Comparison of ENCODE assay signal across 31 cellular contexts in genomic region chr9:136136526-136136925, GRCh38.
"Had no signal": no experiment of that assay in that cellular context is flagged by ENCODE, and none has a peak within 500 bp of the region (broad histone marks: within the 10 kb centered on the region; RNA-seq: fewer than 3 reads in every experiment).

No MANE protein-coding gene starts in this region.

- H3K36me3 ChIP-seq: ascending aorta, brain microvascular endothelial cell, breast epithelium, WERI-Rb-1 had no signal

- H3K4me3 ChIP-seq: ascending aorta, breast epithelium had no signal

- H3K9me3 ChIP-seq: ascending aorta, breast epithelium had no signal

- DNase-seq: activated CD4-positive, alpha-beta memory T cell treated with anti-CD3 and anti-CD28 coated beads, Interleukin-2, amount 10 ng/mL, durations not matched to agents 7 days and 5 days; activated CD4-positive, alpha-beta T cell treated with anti-CD3 and anti-CD28 coated beads for 1 hour; activated CD4-positive, alpha-beta T cell treated with anti-CD3 and anti-CD28 coated beads for 36 hours; activated CD4-positive, alpha-beta T cell treated with anti-CD3 and anti-CD28 coated beads for 48 hours; activated CD4-positive, alpha-beta T cell treated with anti-CD3 and anti-CD28 coated beads, Interleukin-2, amount 10 ng/mL, durations not matched to agents 7 days and 5 days; activated CD4-positive, alpha-beta T cell treated with anti-CD3 and anti-CD28 coated beads, Interleukin-2, amount 50 U/mL, for 48 hours; activated CD4-positive, CD25-positive, alpha-beta regulatory T cell; activated CD8-positive, alpha-beta memory T cell treated with anti-CD3 and anti-CD28 coated beads for 24 hours; activated CD8-positive, alpha-beta memory T cell treated with anti-CD3 and anti-CD28 coated beads, Interleukin-2, amount 10 ng/mL, durations not matched to agents 7 days and 5 days; activated CD8-positive, alpha-beta memory T cell treated with anti-CD3 and anti-CD28 coated beads, Interleukin-2, amount 50 U/mL, for 48 hours; activated CD8-positive, alpha-beta T cell treated with anti-CD3 and anti-CD28 coated beads, Interleukin-2, amount 10 ng/mL, durations not matched to agents 7 days and 5 days; activated effector memory CD4-positive, alpha-beta T cell treated with Interleukin-2 at 50 U/mL for 16 hours; activated gamma-delta T cell; activated naive CD4-positive, alpha-beta T cell treated with anti-CD3 and anti-CD28 coated beads, Interleukin-2, amount 10 ng/mL, durations not matched to agents 7 days and 5 days; activated naive CD4-positive, alpha-beta T cell treated with Interleukin-2 at 50 U/mL for 16 hours; activated naive CD8-positive, alpha-beta T cell treated with anti-CD3 and anti-CD28 coated beads, Interleukin-2, amount 10 ng/mL, durations not matched to agents 7 days and 5 days; activated naive CD8-positive, alpha-beta T cell treated with anti-CD3 and anti-CD28 coated beads, Interleukin-2, amount 50 U/mL, for 24 hours; activated T-cell treated with anti-CD3 and anti-CD28 coated beads, Interleukin-2, amount 50 U/mL, for 24 hours; activated T-cell treated with anti-CD3 and anti-CD28 coated beads, Interleukin-2, amount 50 U/mL, for 48 hours; amygdala; anterior cingulate cortex; brain microvascular endothelial cell; central memory CD4-positive, alpha-beta T cell; T-helper 1 cell; T-helper 2 cell; T-helper 9 cell; WERI-Rb-1 had no signal

- H3K27ac ChIP-seq: ascending aorta, brain microvascular endothelial cell, breast epithelium, WERI-Rb-1 had no signal

- ATAC-seq: activated CD4-positive, alpha-beta T cell treated with anti-CD3 and anti-CD28 coated beads for 36 hours; activated CD4-positive, CD25-positive, alpha-beta regulatory T cell treated with anti-CD3 and anti-CD28 coated beads, Interleukin-2, amount 50 U/mL, for 24 hours; activated CD8-positive, alpha-beta memory T cell treated with anti-CD3 and anti-CD28 coated beads, Interleukin-2, amount 10 ng/mL, durations not matched to agents 7 days and 5 days; activated CD8-positive, alpha-beta T cell treated with anti-CD3 and anti-CD28 coated beads, Interleukin-2, amount 10 ng/mL, durations not matched to agents 7 days and 5 days; activated naive CD8-positive, alpha-beta T cell treated with anti-CD3 and anti-CD28 coated beads, Interleukin-2, amount 50 U/mL, for 24 hours; WTC11 had no signal
